18 cellular contexts compared by ENCODE assay signal in genomic region chr18:62102221-62102620, GRCh38.
A peak's percentile ranks its signal among the peaks of the same experiment; 100 is the strongest.
DNase-seq lines count a peak whose midpoint lies in the region; ATAC-seq and TF ChIP-seq lines count a peak whose summit lies in the region.
"Had no signal": no experiment of that assay in that cellular context is flagged by ENCODE, and none has a peak within 500 bp of the region (broad histone marks: within the 10 kb centered on the region; RNA-seq: fewer than 3 reads in every experiment).

No MANE protein-coding gene starts in this region.

- no peaks in the 10 kb centered on the region for H3K9me3 ChIP-seq in MM.1S (replicated peaks; ENCODE audit: insufficient read depth, low read length)

- H3K79me2 ChIP-seq in MM.1S (ENCODE audit: low read length) = no peaks in the 10 kb centered on the region

- H3K36me3 Mint-ChIP-seq in activated T-helper 2 cell treated with anti-CD3 and anti-CD28 coated beads, Interferon-gamma antibody, Interleukin-2, Interleukin-4, amounts not matched to agents 10 μg/mL and 5 μg/mL and 100 μg/mL, durations not matched to agents 14 hours and 24 hours and 36 hours (ENCODE audit: low read depth) = peaks cover 46% of the 10 kb centered on the region

- H3K4me3 Mint-ChIP-seq in activated T-helper 2 cell treated with anti-CD3 and anti-CD28 coated beads, Interferon-gamma antibody, Interleukin-2, Interleukin-4, amounts not matched to agents 10 μg/mL and 5 μg/mL and 100 μg/mL, durations not matched to agents 14 hours and 24 hours and 36 hours (ENCODE audit: low read depth) = no peak overlapping the region
- H3K4me3 Mint-ChIP-seq: CD4-positive, alpha-beta memory T cell; HFFc6; immature natural killer cell; nephron had no signal

- intact Hi-C loops in activated T-helper 2 cell treated with anti-CD3 and anti-CD28 coated beads, Interferon-gamma antibody, Interleukin-2, Interleukin-4, amounts not matched to agents 10 μg/mL and 5 μg/mL and 100 μg/mL, durations not matched to agents 14 hours and 24 hours and 36 hours (cut with micrococcal nuclease) = no loop called here

- no peaks in the 10 kb centered on the region for H3K27me3 Mint-ChIP-seq in activated T-helper 2 cell treated with anti-CD3 and anti-CD28 coated beads, Interferon-gamma antibody, Interleukin-2, Interleukin-4, amounts not matched to agents 10 μg/mL and 5 μg/mL and 100 μg/mL, durations not matched to agents 14 hours and 24 hours and 36 hours (ENCODE audit: low read depth)
- H3K27me3 Mint-ChIP-seq: CD4-positive, alpha-beta memory T cell had no signal

- peak; percentile 34 for DNase-seq in GM06990 (ENCODE audit: extremely low read depth, insufficient read length)
- DNase-seq in NOMO-1 (lab: John Stamatoyannopoulos, UW; ENCODE audit: unreplicated experiment in 2 of 2) = no peak
- DNase-seq in MM.1S = no peak
- DNase-seq in activated T-helper 2 cell treated with anti-CD3 and anti-CD28 coated beads, Interferon-gamma antibody, Interleukin-2, Interleukin-4, amounts not matched to agents 10 μg/mL and 5 μg/mL and 100 μg/mL, durations not matched to agents 14 hours and 24 hours and 36 hours (ENCODE audit: low spot score) = no peak
- DNase-seq in stimulated activated CD4-positive, alpha-beta T cell treated with anti-CD3 and anti-CD28 coated beads, Interleukin-4, amount 100 ng/mL, for 1 hour = no peak
- DNase-seq: ACHN; CD4-positive, alpha-beta memory T cell; HFFc6; immature natural killer cell; Karpas-422; NCI-H510A; OCI-M1 had no signal

- H3K4me2 ChIP-seq in MM.1S (ENCODE audit: low read depth, low read length) = no peak overlapping the region

- H3K4me1 ChIP-seq in MM.1S (ENCODE audit: low read length) = no peaks in the 10 kb centered on the region

- H3K9me2 ChIP-seq in MM.1S (replicated peaks; ENCODE audit: insufficient read depth, low read length) = no peaks in the 10 kb centered on the region

- H2AFZ ChIP-seq in MM.1S (ENCODE audit: low read length) = no peak overlapping the region

- ATAC-seq in GM18907 (IDR thresholded peaks at IDR 0.05; ENCODE audit: unreplicated experiment) (peak; percentile 62), GM21723 (IDR thresholded peaks at IDR 0.05; ENCODE audit: unreplicated experiment) (peak; percentile 69), HG03135 (IDR thresholded peaks at IDR 0.05; ENCODE audit: unreplicated experiment) (peak; percentile 65)

- TF ChIP-seq CTCF in GM06990 (IDR thresholded peaks at IDR 0.05; ENCODE audit: insufficient read depth, low read length, poor library complexity, severe bottlenecking) (no peak), MM.1S (IDR thresholded peaks at IDR 0.05; ENCODE audit: low read length) (no peak)

- no peaks in the 10 kb centered on the region for H3F3A ChIP-seq in MM.1S (ENCODE audit: insufficient read depth, low read length)

- peaks cover 21% of the 10 kb centered on the region for H3K9me3 Mint-ChIP-seq in activated T-helper 2 cell treated with anti-CD3 and anti-CD28 coated beads, Interferon-gamma antibody, Interleukin-2, Interleukin-4, amounts not matched to agents 10 μg/mL and 5 μg/mL and 100 μg/mL, durations not matched to agents 14 hours and 24 hours and 36 hours
- H3K9me3 Mint-ChIP-seq: HFFc6, immature natural killer cell had no signal

- no peak overlapping the region for H3K9ac ChIP-seq in MM.1S (ENCODE audit: low read length)

- H3K27ac Mint-ChIP-seq in activated T-helper 2 cell treated with anti-CD3 and anti-CD28 coated beads, Interferon-gamma antibody, Interleukin-2, Interleukin-4, amounts not matched to agents 10 μg/mL and 5 μg/mL and 100 μg/mL, durations not matched to agents 14 hours and 24 hours and 36 hours = no peak overlapping the region
- H3K27ac Mint-ChIP-seq: CD4-positive, alpha-beta memory T cell; HFFc6; immature natural killer cell; nephron had no signal

- no peak overlapping the region for H3K27ac ChIP-seq in MM.1S (ENCODE audit: low read length)
- H3K27ac ChIP-seq: HL-60 had no signal

- H4K20me1 ChIP-seq in MM.1S (ENCODE audit: insufficient read depth, low read length) = no peaks in the 10 kb centered on the region

- no peaks in the 10 kb centered on the region for H3K36me3 ChIP-seq in GM06990 (ENCODE audit: control insufficient read depth, insufficient read depth, low read length)
- H3K36me3 ChIP-seq in MM.1S (replicated peaks; ENCODE audit: insufficient read depth, low read length) = no peaks in the 10 kb centered on the region

- peaks cover 24% of the 10 kb centered on the region for H3K4me1 Mint-ChIP-seq in activated T-helper 2 cell treated with anti-CD3 and anti-CD28 coated beads, Interferon-gamma antibody, Interleukin-2, Interleukin-4, amounts not matched to agents 10 μg/mL and 5 μg/mL and 100 μg/mL, durations not matched to agents 14 hours and 24 hours and 36 hours (ENCODE audit: low read depth)
- H3K4me1 Mint-ChIP-seq: immature natural killer cell, nephron had no signal

- H3K4me3 ChIP-seq in GM06990 (replicated peaks; ENCODE audit: low read depth, low read length) (no peak overlapping the region), MM.1S (ENCODE audit: low read length) (no peak overlapping the region)
- H3K4me3 ChIP-seq: lung had no signal

- H3K27me3 ChIP-seq in GM06990 (replicated peaks; ENCODE audit: control insufficient read depth, insufficient read depth, low read length) (no peaks in the 10 kb centered on the region), MM.1S (replicated peaks; ENCODE audit: insufficient read depth, low read length) (no peaks in the 10 kb centered on the region)
